1 cellular context compared by ENCODE assay signal in the genomic region with DNA sequence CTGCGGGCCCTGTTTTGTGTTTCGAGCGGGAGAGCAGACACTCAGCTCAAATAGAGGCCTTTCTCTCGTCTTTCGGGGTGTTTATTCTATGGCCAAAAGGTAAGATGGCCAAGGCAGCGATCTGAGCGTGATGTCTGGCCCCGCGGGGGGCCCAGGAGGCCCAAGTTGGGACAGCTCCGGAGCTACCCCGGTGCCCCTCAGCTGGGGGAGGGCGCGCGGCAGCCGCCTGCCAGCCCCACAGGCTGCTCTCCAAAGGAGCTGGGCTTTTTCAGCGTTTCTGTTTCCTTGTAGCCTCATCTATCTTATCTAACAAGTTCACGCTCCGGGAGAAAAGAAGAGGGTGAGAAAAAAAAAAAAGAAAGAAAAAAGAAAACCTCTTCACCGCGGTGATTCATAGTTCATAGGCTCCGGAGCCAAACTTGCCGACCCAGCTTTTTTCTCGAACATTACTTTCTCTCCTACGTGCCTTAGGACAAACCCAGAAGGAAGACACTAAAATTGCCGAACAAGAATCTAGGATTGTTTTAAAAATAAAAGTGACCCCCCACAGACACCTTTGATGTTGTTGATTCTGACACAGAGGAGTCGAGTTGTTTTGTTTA.
TF ChIP-seq lines count a peak whose summit lies in the region.

No MANE protein-coding gene starts in this region.

TF ChIP-seq in GM23338, 12 proteins besides CTCF, POLR2A, EP300 and RAD21 (continued from another document):
- TF ChIP-seq, protein P1, sequence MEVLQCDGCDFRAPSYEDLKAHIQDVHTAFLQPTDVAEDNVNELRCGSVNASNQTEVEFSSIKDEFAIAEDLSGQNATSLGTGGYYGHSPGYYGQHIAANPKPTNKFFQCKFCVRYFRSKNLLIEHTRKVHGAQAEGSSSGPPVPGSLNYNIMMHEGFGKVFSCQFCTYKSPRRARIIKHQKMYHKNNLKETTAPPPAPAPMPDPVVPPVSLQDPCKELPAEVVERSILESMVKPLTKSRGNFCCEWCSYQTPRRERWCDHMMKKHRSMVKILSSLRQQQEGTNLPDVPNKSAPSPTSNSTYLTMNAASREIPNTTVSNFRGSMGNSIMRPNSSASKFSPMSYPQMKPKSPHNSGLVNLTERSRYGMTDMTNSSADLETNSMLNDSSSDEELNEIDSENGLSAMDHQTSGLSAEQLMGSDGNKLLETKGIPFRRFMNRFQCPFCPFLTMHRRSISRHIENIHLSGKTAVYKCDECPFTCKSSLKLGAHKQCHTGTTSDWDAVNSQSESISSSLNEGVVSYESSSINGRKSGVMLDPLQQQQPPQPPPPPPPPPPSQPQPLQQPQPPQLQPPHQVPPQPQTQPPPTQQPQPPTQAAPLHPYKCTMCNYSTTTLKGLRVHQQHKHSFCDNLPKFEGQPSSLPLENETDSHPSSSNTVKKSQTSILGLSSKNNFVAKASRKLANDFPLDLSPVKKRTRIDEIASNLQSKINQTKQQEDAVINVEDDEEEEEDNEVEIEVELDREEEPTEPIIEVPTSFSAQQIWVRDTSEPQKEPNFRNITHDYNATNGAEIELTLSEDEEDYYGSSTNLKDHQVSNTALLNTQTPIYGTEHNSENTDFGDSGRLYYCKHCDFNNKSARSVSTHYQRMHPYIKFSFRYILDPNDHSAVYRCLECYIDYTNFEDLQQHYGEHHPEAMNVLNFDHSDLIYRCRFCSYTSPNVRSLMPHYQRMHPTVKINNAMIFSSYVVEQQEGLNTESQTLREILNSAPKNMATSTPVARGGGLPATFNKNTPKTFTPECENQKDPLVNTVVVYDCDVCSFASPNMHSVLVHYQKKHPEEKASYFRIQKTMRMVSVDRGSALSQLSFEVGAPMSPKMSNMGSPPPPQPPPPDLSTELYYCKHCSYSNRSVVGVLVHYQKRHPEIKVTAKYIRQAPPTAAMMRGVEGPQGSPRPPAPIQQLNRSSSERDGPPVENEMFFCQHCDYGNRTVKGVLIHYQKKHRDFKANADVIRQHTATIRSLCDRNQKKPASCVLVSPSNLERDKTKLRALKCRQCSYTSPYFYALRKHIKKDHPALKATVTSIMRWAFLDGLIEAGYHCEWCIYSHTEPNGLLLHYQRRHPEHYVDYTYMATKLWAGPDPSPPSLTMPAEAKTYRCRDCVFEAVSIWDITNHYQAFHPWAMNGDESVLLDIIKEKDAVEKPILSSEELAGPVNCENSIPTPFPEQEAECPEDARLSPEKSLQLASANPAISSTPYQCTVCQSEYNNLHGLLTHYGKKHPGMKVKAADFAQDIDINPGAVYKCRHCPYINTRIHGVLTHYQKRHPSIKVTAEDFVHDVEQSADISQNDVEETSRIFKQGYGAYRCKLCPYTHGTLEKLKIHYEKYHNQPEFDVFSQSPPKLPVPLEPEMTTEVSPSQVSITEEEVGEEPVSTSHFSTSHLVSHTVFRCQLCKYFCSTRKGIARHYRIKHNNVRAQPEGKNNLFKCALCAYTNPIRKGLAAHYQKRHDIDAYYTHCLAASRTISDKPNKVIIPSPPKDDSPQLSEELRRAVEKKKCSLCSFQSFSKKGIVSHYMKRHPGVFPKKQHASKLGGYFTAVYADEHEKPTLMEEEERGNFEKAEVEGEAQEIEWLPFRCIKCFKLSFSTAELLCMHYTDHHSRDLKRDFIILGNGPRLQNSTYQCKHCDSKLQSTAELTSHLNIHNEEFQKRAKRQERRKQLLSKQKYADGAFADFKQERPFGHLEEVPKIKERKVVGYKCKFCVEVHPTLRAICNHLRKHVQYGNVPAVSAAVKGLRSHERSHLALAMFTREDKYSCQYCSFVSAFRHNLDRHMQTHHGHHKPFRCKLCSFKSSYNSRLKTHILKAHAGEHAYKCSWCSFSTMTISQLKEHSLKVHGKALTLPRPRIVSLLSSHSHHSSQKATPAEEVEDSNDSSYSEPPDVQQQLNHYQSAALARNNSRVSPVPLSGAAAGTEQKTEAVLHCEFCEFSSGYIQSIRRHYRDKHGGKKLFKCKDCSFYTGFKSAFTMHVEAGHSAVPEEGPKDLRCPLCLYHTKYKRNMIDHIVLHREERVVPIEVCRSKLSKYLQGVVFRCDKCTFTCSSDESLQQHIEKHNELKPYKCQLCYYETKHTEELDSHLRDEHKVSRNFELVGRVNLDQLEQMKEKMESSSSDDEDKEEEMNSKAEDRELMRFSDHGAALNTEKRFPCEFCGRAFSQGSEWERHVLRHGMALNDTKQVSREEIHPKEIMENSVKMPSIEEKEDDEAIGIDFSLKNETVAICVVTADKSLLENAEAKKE (CRISPR knock-in tag; IDR thresholded peaks at IDR 0.05) = no peak
- TF ChIP-seq CREB1 (CRISPR knock-in tag; IDR thresholded peaks at IDR 0.05; ENCODE audit: low read depth) (no peak), ZNF331 (CRISPR knock-in tag; IDR thresholded peaks at IDR 0.05; ENCODE audit: low read depth) (no peak), NANOG (IDR thresholded peaks at IDR 0.05; ENCODE audit: borderline replicate concordance) (no peak)
TF ChIP-seq in GM23338: peak in this region for 1.
